ENCODE assay signal across 24 cellular contexts in genomic region chrX:151184705-151185104, GRCh38. TPM values are rescaled to one million over a fixed set of nuclear protein-coding genes. Genes with fewer than 3 reads are reported as not detected.
"Had no signal": no experiment of that assay in that cellular context is flagged by ENCODE, and none has a peak within 500 bp of the region (broad histone marks: within the 10 kb centered on the region; RNA-seq: fewer than 3 reads in every experiment).

No MANE protein-coding gene starts in this region.

- H3K4me3 Mint-ChIP-seq: activated CD8-positive, alpha-beta T cell treated with anti-CD3 and anti-CD28 coated beads for 36 hours; brain; central memory CD8-positive, alpha-beta T cell; memory B cell; naive thymus-derived CD4-positive, alpha-beta T cell; stimulated activated naive CD8-positive, alpha-beta T cell treated with anti-CD3 and anti-CD28 coated beads, Interleukin-15, Interleukin-2, amounts not matched to agents 100 ng/mL and 50 ng/mL, for 24 hours had no signal

- H3K4me1 Mint-ChIP-seq: brain had no signal

- DNase-seq: activated CD4-positive, alpha-beta T cell treated with anti-CD3 and anti-CD28 coated beads for 48 hours; activated CD8-positive, alpha-beta T cell treated with anti-CD3 and anti-CD28 coated beads for 36 hours; activated gamma-delta T cell; activated T-cell treated with anti-CD3 and anti-CD28 coated beads, Interleukin-2, amount 50 U/mL, for 48 hours; effector CD4-positive, alpha-beta T cell; esophagus squamous epithelium; hypothalamus; left ventricle myocardium inferior; mucosa of descending colon; naive thymus-derived CD4-positive, alpha-beta T cell; ovary; sigmoid colon; spleen; upper lobe of left lung had no signal

- H3K36me3 ChIP-seq: esophagus squamous epithelium, left ventricle myocardium inferior, ovary, sigmoid colon, spleen, suprapubic skin, upper lobe of left lung had no signal

- H3K36me3 Mint-ChIP-seq: brain; memory B cell; naive thymus-derived CD4-positive, alpha-beta T cell had no signal

- H3K27ac Mint-ChIP-seq: activated CD8-positive, alpha-beta T cell treated with anti-CD3 and anti-CD28 coated beads for 36 hours; activated naive CD4-positive, alpha-beta T cell treated with anti-CD3 and anti-CD28 coated beads, Interleukin-2, amount 50 U/mL, for 72 hours; brain; memory B cell; naive thymus-derived CD4-positive, alpha-beta T cell; stimulated activated naive CD8-positive, alpha-beta T cell treated with anti-CD3 and anti-CD28 coated beads, Interleukin-15, Interleukin-2, amounts not matched to agents 100 ng/mL and 50 ng/mL, for 24 hours had no signal

- H3K27ac ChIP-seq: coronary artery, esophagus squamous epithelium, left ventricle myocardium inferior, ovary, sigmoid colon, spleen, suprapubic skin, upper lobe of left lung had no signal

- ATAC-seq: activated CD8-positive, alpha-beta T cell treated with anti-CD3 and anti-CD28 coated beads for 36 hours; activated naive CD4-positive, alpha-beta T cell treated with anti-CD3 and anti-CD28 coated beads, Interleukin-2, amount 50 U/mL, for 72 hours; mucosa of descending colon; naive thymus-derived CD4-positive, alpha-beta T cell had no signal

- H3K9me3 ChIP-seq: esophagus squamous epithelium, left ventricle myocardium inferior, mucosa of descending colon, ovary, sigmoid colon, spleen, suprapubic skin, upper lobe of left lung had no signal

- H3K4me3 ChIP-seq: coronary artery, esophagus squamous epithelium, left ventricle myocardium inferior, mucosa of descending colon, ovary, sigmoid colon, spleen, suprapubic skin, upper lobe of left lung had no signal

- H3K27me3 ChIP-seq: ovary, upper lobe of left lung had no signal

- H3K9me3 Mint-ChIP-seq: activated CD8-positive, alpha-beta T cell treated with anti-CD3 and anti-CD28 coated beads for 36 hours; activated naive CD4-positive, alpha-beta T cell treated with anti-CD3 and anti-CD28 coated beads, Interleukin-2, amount 50 U/mL, for 72 hours; central memory CD8-positive, alpha-beta T cell; memory B cell; stimulated activated naive CD8-positive, alpha-beta T cell treated with anti-CD3 and anti-CD28 coated beads, Interleukin-15, Interleukin-2, amounts not matched to agents 100 ng/mL and 50 ng/mL, for 24 hours had no signal

- H3K4me1 ChIP-seq: esophagus squamous epithelium, left ventricle myocardium inferior, sigmoid colon, spleen, suprapubic skin, upper lobe of left lung had no signal

RNA-seq across cellular contexts. Expression of gene GPR50, which starts 8.3 kb away (rescaled TPM):
- total RNA-seq: activated CD8-positive, alpha-beta T cell treated with anti-CD3 and anti-CD28 coated beads for 36 hours; activated naive CD4-positive, alpha-beta T cell treated with anti-CD3 and anti-CD28 coated beads, Interleukin-2, amount 50 U/mL, for 72 hours; endothelial cell of umbilical vein; fibroblast of villous mesenchyme; kidney epithelial cell; left ventricle myocardium inferior; mucosa of descending colon; naive thymus-derived CD4-positive, alpha-beta T cell; ovary; sigmoid colon; spleen; suprapubic skin; upper lobe of left lung had no signal
- polyA plus RNA-seq: endothelial cell of umbilical vein; naive thymus-derived CD4-positive, alpha-beta T cell; ovary; sigmoid colon; spleen had no signal
